Comparison of ENCODE assay signal across 8 cellular contexts in genomic region chr6:97497713-97498331, GRCh38.
A peak's percentile ranks its signal among the peaks of the same experiment; 100 is the strongest.
DNase-seq lines count a peak whose midpoint lies in the region; ATAC-seq, FAIRE-seq and TF ChIP-seq lines count a peak whose summit lies in the region.

No MANE protein-coding gene starts in this region.

- no peaks in the 10 kb centered on the region for H3K36me3 Mint-ChIP-seq in T-helper 2 cell treated with Interferon-gamma antibody and Interleukin-4, amounts not matched to agents 5 μg/mL and 100 μg/mL, for 36 hours (ENCODE audit: low read depth)
- H3K36me3 Mint-ChIP-seq in astrocyte (ENCODE audit: low read depth, unreplicated experiment): no peaks in the 10 kb centered on the region

- no peak overlapping the region for H3K4me3 Mint-ChIP-seq in T-helper 2 cell treated with Interferon-gamma antibody and Interleukin-4, amounts not matched to agents 5 μg/mL and 100 μg/mL, for 36 hours
- H3K4me3 Mint-ChIP-seq in astrocyte (ENCODE audit: unreplicated experiment): no peak overlapping the region

- H3K9me3 ChIP-seq in AG04450 (ENCODE audit: control insufficient read depth, insufficient read depth, low read length) (no peaks in the 10 kb centered on the region), astrocyte (ENCODE audit: insufficient read depth, low read depth, low read length) (no peaks in the 10 kb centered on the region), small intestine (ENCODE audit: control insufficient read depth, low read depth) (no peaks in the 10 kb centered on the region)

- H3K9ac ChIP-seq in astrocyte (ENCODE audit: low read length): no peak overlapping the region

- no peaks in the 10 kb centered on the region for H3K4me1 Mint-ChIP-seq in T-helper 2 cell treated with Interferon-gamma antibody and Interleukin-4, amounts not matched to agents 5 μg/mL and 100 μg/mL, for 36 hours (ENCODE audit: low read depth)
- no peaks in the 10 kb centered on the region for H3K4me1 Mint-ChIP-seq in astrocyte (ENCODE audit: low read depth, unreplicated experiment)

- FAIRE-seq in astrocyte (lab: Jason Lieb, UNC) (peak; percentile 97), small intestine (lab: Jason Lieb, UNC) (no peak)

- POLR2A ChIA-PET in AG04450 (lab: Yijun Ruan, JAX): no interaction called here

- H3K36me3 ChIP-seq in astrocyte (ENCODE audit: insufficient read depth, low read length): no peaks in the 10 kb centered on the region
- no peaks in the 10 kb centered on the region for H3K36me3 ChIP-seq in small intestine (ENCODE audit: control insufficient read depth in 2 of 2, insufficient read depth in 2 of 2, low read length in 2 of 2)

- no peaks in the 10 kb centered on the region for H3K9me3 Mint-ChIP-seq in T-helper 2 cell treated with Interferon-gamma antibody and Interleukin-4, amounts not matched to agents 5 μg/mL and 100 μg/mL, for 36 hours
- H3K9me3 Mint-ChIP-seq in astrocyte (ENCODE audit: unreplicated experiment): no peaks in the 10 kb centered on the region

- H3K27ac Mint-ChIP-seq in T-helper 2 cell treated with Interferon-gamma antibody and Interleukin-4, amounts not matched to agents 5 μg/mL and 100 μg/mL, for 36 hours: no peak overlapping the region
- no peak overlapping the region for H3K27ac Mint-ChIP-seq in astrocyte (ENCODE audit: unreplicated experiment)

- no peak overlapping the region for H3K4me2 ChIP-seq in astrocyte (ENCODE audit: low read length)

- ATAC-seq in GM18519 (IDR thresholded peaks at IDR 0.05; ENCODE audit: low FRiP score, unreplicated experiment) (peak; percentile 98), HG02981 (IDR thresholded peaks at IDR 0.05; ENCODE audit: unreplicated experiment) (peak; percentile 98)

- peak; percentile 39 for DNase-seq in AG04450 (ENCODE audit: low read depth, low spot score)
- peak; percentile 51 for DNase-seq in NCI-H1694 treated with DMSO at 0.1 percent for 48 hours (lab: John Stamatoyannopoulos, UW)
- DNase-seq in T-helper 2 cell treated with Interferon-gamma antibody and Interleukin-4, amounts not matched to agents 5 μg/mL and 100 μg/mL, for 36 hours (ENCODE audit: low spot score): peak; percentile 36
- peak; percentile 54 for DNase-seq in astrocyte (ENCODE audit: low read depth)
- DNase-seq in hypothalamus (lab: John Stamatoyannopoulos, UW): peak in 45 of 51 donors; percentile 2 to 82 (median 36)
- peak; percentile 63 for DNase-seq in small intestine

- H3K27me3 ChIP-seq in AG04450 (ENCODE audit: control insufficient read depth, insufficient read depth, low read length): no peaks in the 10 kb centered on the region
- H3K27me3 ChIP-seq in astrocyte (ENCODE audit: insufficient read depth, low read length): no peaks in the 10 kb centered on the region
- H3K27me3 ChIP-seq in small intestine (ENCODE audit: control insufficient read depth in 2 of 2, insufficient read depth in 2 of 2, low read length in 2 of 2): no peaks in the 10 kb centered on the region

- H3K4me1 ChIP-seq in astrocyte (ENCODE audit: insufficient read depth, low read length) (no peaks in the 10 kb centered on the region), small intestine (ENCODE audit: control insufficient read depth in 2 of 2, insufficient read depth in 1 of 2, low read depth in 1 of 2, low read length in 1 of 2) (no peaks in the 10 kb centered on the region)

- H3K27ac ChIP-seq in AG04450 (ENCODE audit: low read depth, low read length) (no peak overlapping the region), astrocyte (ENCODE audit: low read depth, low read length) (no peak overlapping the region), small intestine (ENCODE audit: low read depth in 1 of 2, low read length in 1 of 2) (no peak overlapping the region)

- no peak overlapping the region for H2AFZ ChIP-seq in astrocyte (ENCODE audit: low read depth, low read length)

- CTCF ChIA-PET in AG04450 (lab: Charles Lee): interaction anchor here (0.5 to 6.2 kb wide), 20 partner anchors 10 to 1622 kb away, joined by 3 to 31 read pairs (median 4); no protein-coding TSS in a partner anchor

- no peaks in the 10 kb centered on the region for H3K79me2 ChIP-seq in astrocyte (ENCODE audit: insufficient read depth, low read length)

- H4K20me1 ChIP-seq in astrocyte (ENCODE audit: insufficient read depth, low read length): no peaks in the 10 kb centered on the region

- 36 to 37% (median 37%) methylated on average over 4 of the region's 4 CpGs for WGBS in small intestine, 3 donors

- TF ChIP-seq CTCF in AG04450 (IDR thresholded peaks at IDR 0.05; ENCODE audit: low read depth, low read length) (peak; percentile 93), astrocyte (IDR thresholded peaks at IDR 0.05; ENCODE audit: insufficient read depth, low read depth, low read length) (peak; percentile 94)

- no peak overlapping the region for H3K4me3 ChIP-seq in AG04450 (ENCODE audit: low read depth, low read length)
- H3K4me3 ChIP-seq in astrocyte (ENCODE audit: insufficient read depth, low read depth, low read length): no peak overlapping the region
- H3K4me3 ChIP-seq in small intestine (ENCODE audit: low read depth in 1 of 2, low read length in 2 of 2): no peak overlapping the region

- H3K27me3 Mint-ChIP-seq in T-helper 2 cell treated with Interferon-gamma antibody and Interleukin-4, amounts not matched to agents 5 μg/mL and 100 μg/mL, for 36 hours (ENCODE audit: low read depth): peaks cover 4% of the 10 kb centered on the region
- H3K27me3 Mint-ChIP-seq in astrocyte (ENCODE audit: low read depth, unreplicated experiment): no peaks in the 10 kb centered on the region
